ENCODE assay signal across 15 cellular contexts in the genomic region with DNA sequence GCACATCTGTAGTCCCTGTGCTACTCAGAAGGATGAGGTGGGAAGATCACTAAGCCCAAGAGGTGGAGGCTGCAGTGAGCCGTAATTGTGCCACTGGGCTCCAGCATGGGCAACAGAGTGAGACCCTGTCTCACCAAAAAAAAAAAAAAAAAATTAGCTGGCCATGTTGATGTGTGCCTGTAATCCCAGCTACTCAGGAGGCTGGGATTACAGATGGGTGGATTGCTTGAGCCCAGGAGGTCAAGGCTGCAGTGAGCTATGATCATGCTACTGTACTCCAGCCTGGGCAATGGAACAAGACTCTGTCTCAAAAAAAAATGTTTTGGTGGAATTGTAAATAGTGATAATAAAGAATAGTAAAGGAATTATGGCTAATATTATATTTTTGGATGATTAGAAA. TPM values are rescaled to one million over a fixed set of nuclear protein-coding genes. Genes with fewer than 3 reads are reported as not detected.
DNase-seq lines count a peak whose midpoint lies in the region; ATAC-seq, FAIRE-seq and TF ChIP-seq lines count a peak whose summit lies in the region.
"Had no signal": no experiment of that assay in that cellular context is flagged by ENCODE, and none has a peak within 500 bp of the region (broad histone marks: within the 10 kb centered on the region; RNA-seq: fewer than 3 reads in every experiment).

No MANE protein-coding gene starts in this region.

- peak; percentile 16 for DNase-seq in DMS53 (lab: John Stamatoyannopoulos, UW)
- no peak for DNase-seq in DMS53 treated with DMSO at 0.1 percent for 48 hours (lab: John Stamatoyannopoulos, UW; ENCODE audit: unreplicated experiment)
- DNase-seq in activated naive CD4-positive, alpha-beta T cell treated with anti-CD3 and anti-CD28 coated beads, Interleukin-2, amount 10 ng/mL, durations not matched to agents 7 days and 5 days, result peak; percentile 7
- no peak for DNase-seq in activated naive CD4-positive, alpha-beta T cell treated with anti-CD3 and anti-CD28 coated beads, Interleukin-2, amount 50 U/mL, for 16 hours
- DNase-seq in kidney, result peak; percentile 23
- no peak for DNase-seq in MG63
- no peak for DNase-seq in natural killer cell treated with Interleukin-12 subunit alpha and Interleukin-12 subunit beta and Interleukin-15 and Interleukin-18, amount 100 ng/mL, for 72 hours (ENCODE audit: low spot score)
- no peak for DNase-seq in HuH-7 (ENCODE audit: low spot score)
- DNase-seq: AML-193, Caco-2, HCEC 1CT had no signal

- H3K27ac Mint-ChIP-seq in activated naive CD4-positive, alpha-beta T cell treated with anti-CD3 and anti-CD28 coated beads, Interleukin-2, amount 10 ng/mL, durations not matched to agents 7 days and 5 days, result no peak overlapping the region
- no peak overlapping the region for H3K27ac Mint-ChIP-seq in natural killer cell treated with Interleukin-12 subunit alpha and Interleukin-12 subunit beta and Interleukin-15 and Interleukin-18, amount 100 ng/mL, for 72 hours
- H3K27ac Mint-ChIP-seq: CD8-positive, alpha-beta memory T cell; IgD-negative memory B cell had no signal

- CTCF ChIA-PET in activated naive CD4-positive, alpha-beta T cell treated with anti-CD3 and anti-CD28 coated beads, Interleukin-2, amount 10 ng/mL, durations not matched to agents 7 days and 5 days (lab: Charles Lee), result interaction anchor here (3.9 kb wide), 1 partner anchor 21 kb away, joined by 22 read pairs; no protein-coding TSS in a partner anchor

- intact Hi-C loops in kidney (cut with DNase I), result no loop called here

- peaks cover 48% of the 10 kb centered on the region for H3K36me3 Mint-ChIP-seq in activated naive CD4-positive, alpha-beta T cell treated with anti-CD3 and anti-CD28 coated beads, Interleukin-2, amount 10 ng/mL, durations not matched to agents 7 days and 5 days
- H3K36me3 Mint-ChIP-seq in natural killer cell treated with Interleukin-12 subunit alpha and Interleukin-12 subunit beta and Interleukin-15 and Interleukin-18, amount 100 ng/mL, for 72 hours, result peaks cover 10% of the 10 kb centered on the region

- no peaks in the 10 kb centered on the region for H3K27me3 ChIP-seq in MG63
- H3K27me3 ChIP-seq: BLaER1 had no signal

- H3K36me3 ChIP-seq in kidney (ENCODE audit: control insufficient read depth in 1 of 2, insufficient read depth in 2 of 2, low read length in 2 of 2) (peaks cover 22 to 55% of the 10 kb centered on the region in 2 donors), MG63 (no peaks in the 10 kb centered on the region; the same call in none of the 2 replicates)

- no peaks in the 10 kb centered on the region for H3K9me3 Mint-ChIP-seq in activated naive CD4-positive, alpha-beta T cell treated with anti-CD3 and anti-CD28 coated beads, Interleukin-2, amount 10 ng/mL, durations not matched to agents 7 days and 5 days
- no peaks in the 10 kb centered on the region for H3K9me3 Mint-ChIP-seq in natural killer cell treated with Interleukin-12 subunit alpha and Interleukin-12 subunit beta and Interleukin-15 and Interleukin-18, amount 100 ng/mL, for 72 hours
- H3K9me3 Mint-ChIP-seq: CD8-positive, alpha-beta memory T cell; IgD-negative memory B cell had no signal

- peaks cover 10% of the 10 kb centered on the region for H3K4me1 Mint-ChIP-seq in activated naive CD4-positive, alpha-beta T cell treated with anti-CD3 and anti-CD28 coated beads, Interleukin-2, amount 10 ng/mL, durations not matched to agents 7 days and 5 days
- H3K4me1 Mint-ChIP-seq in natural killer cell treated with Interleukin-12 subunit alpha and Interleukin-12 subunit beta and Interleukin-15 and Interleukin-18, amount 100 ng/mL, for 72 hours (ENCODE audit: low read depth in 2 of 2), result no peaks in the 10 kb centered on the region
- H3K4me1 Mint-ChIP-seq: IgD-negative memory B cell had no signal

- H3K27me3 Mint-ChIP-seq in activated naive CD4-positive, alpha-beta T cell treated with anti-CD3 and anti-CD28 coated beads, Interleukin-2, amount 10 ng/mL, durations not matched to agents 7 days and 5 days, result no peaks in the 10 kb centered on the region
- no peaks in the 10 kb centered on the region for H3K27me3 Mint-ChIP-seq in natural killer cell treated with Interleukin-12 subunit alpha and Interleukin-12 subunit beta and Interleukin-15 and Interleukin-18, amount 100 ng/mL, for 72 hours
- H3K27me3 Mint-ChIP-seq: CD8-positive, alpha-beta memory T cell; IgD-negative memory B cell had no signal

- H3K9me3 ChIP-seq in kidney (ENCODE audit: control insufficient read depth in 1 of 2, low read length in 2 of 2) (no peaks in the 10 kb centered on the region), MG63 (no peaks in the 10 kb centered on the region)
- H3K9me3 ChIP-seq: BLaER1, Caco-2 had no signal

- no peak for ATAC-seq in natural killer cell treated with Interleukin-12 subunit alpha and Interleukin-12 subunit beta and Interleukin-15 and Interleukin-18, amount 100 ng/mL, for 72 hours

- H3K4me3 ChIP-seq in kidney (ENCODE audit: low read length in 2 of 2) (no peak overlapping the region), MG63 (no peak overlapping the region)
- H3K4me3 ChIP-seq: BLaER1 had no signal

- no peaks in the 10 kb centered on the region for H3K4me1 ChIP-seq in kidney (ENCODE audit: control insufficient read depth in 1 of 2, insufficient read depth in 1 of 2, low read depth in 1 of 2, low read length in 2 of 2)
- H3K4me1 ChIP-seq: Caco-2 had no signal

- TF ChIP-seq CTCF in kidney (IDR thresholded peaks at IDR 0.05; ENCODE audit: borderline replicate concordance, extremely low read depth, insufficient read depth), result no peak

- H3K27ac ChIP-seq in kidney (ENCODE audit: low read depth in 2 of 2, low read length in 2 of 2), result no peak overlapping the region
- H3K27ac ChIP-seq: 22Rv1, BLaER1 had no signal

- no peak for FAIRE-seq in kidney (lab: Jason Lieb, UNC)

- H3K4me3 Mint-ChIP-seq in activated naive CD4-positive, alpha-beta T cell treated with anti-CD3 and anti-CD28 coated beads, Interleukin-2, amount 10 ng/mL, durations not matched to agents 7 days and 5 days, result no peak overlapping the region
- no peak overlapping the region for H3K4me3 Mint-ChIP-seq in natural killer cell treated with Interleukin-12 subunit alpha and Interleukin-12 subunit beta and Interleukin-15 and Interleukin-18, amount 100 ng/mL, for 72 hours
- H3K4me3 Mint-ChIP-seq: CD8-positive, alpha-beta memory T cell; IgD-negative memory B cell had no signal

- no peak overlapping the region for H3K9ac ChIP-seq in kidney (ENCODE audit: low read length in 2 of 2)
- H3K9ac ChIP-seq: BLaER1 had no signal

RNA-seq across cellular contexts. Expression of gene ATRIP, which starts 9.9 kb away (rescaled TPM):
- total RNA-seq in kidney, result 6.7 TPM
- 5.4 TPM for polyA plus RNA-seq in kidney (ENCODE audit: insufficient read depth, low read depth, low replicate concordance)
- total RNA-seq in MG63 (2014; rRNA removed; shearing (Covaris generic); ENCODE audit: low replicate concordance), result 6.8 and 25.3 TPM in 2 replicates
- total RNA-seq in natural killer cell treated with Interleukin-12 subunit alpha and Interleukin-12 subunit beta and Interleukin-15 and Interleukin-18, amount 100 ng/mL, for 72 hours, result 10 to 100 TPM; 14.0 to 26.2 TPM

RNA-seq across cellular contexts. Expression of gene TMA7, which starts 16.4 kb away (rescaled TPM):
- 195 TPM for total RNA-seq in kidney
- 631 TPM for polyA plus RNA-seq in kidney (ENCODE audit: insufficient read depth, low read depth, low replicate concordance)
- 316 and 348 TPM in 2 replicates for total RNA-seq in MG63 (2014; rRNA removed; shearing (Covaris generic); ENCODE audit: low replicate concordance)
- 100 to 1,000 TPM; 202 to 217 TPM for total RNA-seq in natural killer cell treated with Interleukin-12 subunit alpha and Interleukin-12 subunit beta and Interleukin-15 and Interleukin-18, amount 100 ng/mL, for 72 hours

RNA-seq across cellular contexts. Expression of gene CCDC51, which starts 16.5 kb away (rescaled TPM):
- 13.8 TPM for total RNA-seq in kidney
- polyA plus RNA-seq in kidney (ENCODE audit: insufficient read depth, low read depth, low replicate concordance), result 32.8 TPM
- total RNA-seq in MG63 (2014; rRNA removed; shearing (Covaris generic); ENCODE audit: low replicate concordance), result 26.9 and 28.6 TPM in 2 replicates
- total RNA-seq in natural killer cell treated with Interleukin-12 subunit alpha and Interleukin-12 subunit beta and Interleukin-15 and Interleukin-18, amount 100 ng/mL, for 72 hours, result 10 to 100 TPM; 13.0 to 23.3 TPM

RNA-seq across cellular contexts. Expression of gene PLXNB1, which starts 26.6 kb away (rescaled TPM):
- 224 TPM for total RNA-seq in kidney
- 101 TPM for polyA plus RNA-seq in kidney (ENCODE audit: insufficient read depth, low read depth, low replicate concordance)
- 1.6 and 7.0 TPM in 2 replicates for total RNA-seq in MG63 (2014; rRNA removed; shearing (Covaris generic); ENCODE audit: low replicate concordance)
- total RNA-seq in natural killer cell treated with Interleukin-12 subunit alpha and Interleukin-12 subunit beta and Interleukin-15 and Interleukin-18, amount 100 ng/mL, for 72 hours, result 1 to 10 TPM; 5.9 to 9.6 TPM
- polyA plus RNA-seq: IgD-negative memory B cell had no signal

RNA-seq across cellular contexts. Expression of gene SHISA5, which starts 47.5 kb away (rescaled TPM):
- total RNA-seq in kidney, result 214 TPM
- 157 TPM for polyA plus RNA-seq in kidney (ENCODE audit: insufficient read depth, low read depth, low replicate concordance)
- total RNA-seq in MG63 (2014; rRNA removed; shearing (Covaris generic); ENCODE audit: low replicate concordance), result 94.4 and 113 TPM in 2 replicates
- 100 to 1,000 TPM in 1 of 2 donors, 10 to 100 TPM in 1; 88.4 to 126 TPM for total RNA-seq in natural killer cell treated with Interleukin-12 subunit alpha and Interleukin-12 subunit beta and Interleukin-15 and Interleukin-18, amount 100 ng/mL, for 72 hours

Comparison
In these comparisons a context has a peak if more than half of its experiments do, and no peak if none do; other contexts are left out.
1. DNase-seq: peak in DMS53 (single experiment), activated naive CD4-positive, alpha-beta T cell treated with anti-CD3 and anti-CD28 coated beads, Interleukin-2, amount 10 ng/mL, durations not matched to agents 7 days and 5 days (single experiment) and kidney (single experiment); none in DMS53 treated with DMSO at 0.1 percent for 48 hours (single experiment), activated naive CD4-positive, alpha-beta T cell treated with anti-CD3 and anti-CD28 coated beads, Interleukin-2, amount 50 U/mL, for 16 hours (single experiment), MG63 (single experiment), natural killer cell treated with Interleukin-12 subunit alpha and Interleukin-12 subunit beta and Interleukin-15 and Interleukin-18, amount 100 ng/mL, for 72 hours (single experiment) and HuH-7 (single experiment).